In genomic region chr3:149131594-149131993, GRCh38 we compare ENCODE assay signal across 11 cellular contexts. TPM values are rescaled to one million over a fixed set of nuclear protein-coding genes. Genes with fewer than 3 reads are reported as not detected.
DNase-seq lines count a peak whose midpoint lies in the region; ATAC-seq, FAIRE-seq and TF ChIP-seq lines count a peak whose summit lies in the region.
"Had no signal": no experiment of that assay in that cellular context is flagged by ENCODE, and none has a peak within 500 bp of the region (broad histone marks: within the 10 kb centered on the region; RNA-seq: fewer than 3 reads in every experiment).

No MANE protein-coding gene starts in this region.

- peak overlapping the region; percentile 88 for H3K4me2 ChIP-seq in fibroblast of lung (ENCODE audit: extremely low read depth, insufficient read depth, low read length)
- peak overlapping the region; percentile 96 for H3K4me2 ChIP-seq in smooth muscle cell

- no peak for TF ChIP-seq POLR2A in Peyer's patch (IDR thresholded peaks at IDR 0.05)

- H3K36me3 ChIP-seq in Peyer's patch (no peaks in the 10 kb centered on the region), fibroblast of lung (ENCODE audit: control insufficient read depth, insufficient read depth, low read length) (no peaks in the 10 kb centered on the region), smooth muscle cell (ENCODE audit: low read depth) (no peaks in the 10 kb centered on the region)

- H3K4me3 ChIP-seq in Peyer's patch (peak overlapping the region in 2 of 4 donors; percentile 17 to 77), fibroblast of lung (replicated peaks in 1 of 4; ENCODE audit: control extremely low read depth in 1 of 4, insufficient read depth in 1 of 4, low read depth in 3 of 4, low read length in 4 of 4) (peak overlapping the region in 1 of 4 experiments; percentile 80), smooth muscle cell (no peak overlapping the region)
- H3K4me3 ChIP-seq: lung had no signal

- H3K27me3 ChIP-seq in Peyer's patch (no peaks in the 10 kb centered on the region), fibroblast of lung (ENCODE audit: control insufficient read depth, insufficient read depth, low read length) (no peaks in the 10 kb centered on the region), smooth muscle cell (ENCODE audit: low read depth) (no peaks in the 10 kb centered on the region)

- H4K20me1 ChIP-seq in fibroblast of lung (ENCODE audit: control insufficient read depth, extremely low read depth, insufficient read depth, low read length) (no peaks in the 10 kb centered on the region), smooth muscle cell (ENCODE audit: low read depth) (peaks cover 14% of the 10 kb centered on the region)

- no peak for DNase-seq in GM18507 (ENCODE audit: extremely low spot score, insufficient read length, low read depth)
- DNase-seq in Peyer's patch = no peak
- DNase-seq in fibroblast of lung (ENCODE audit: low read depth in 2 of 2) = no peak
- no peak for DNase-seq in smooth muscle cell (lab: John Stamatoyannopoulos, UW; ENCODE audit: unreplicated experiment)
- no peak for DNase-seq in inferior parietal cortex (ENCODE audit: extremely low spot score)
- DNase-seq in NCI-H82 (lab: John Stamatoyannopoulos, UW) = no peak
- no peak for DNase-seq in posterior vena cava (ENCODE audit: low spot score)
- DNase-seq: stimulated activated CD4-positive, alpha-beta T cell treated with anti-CD3 and anti-CD28 coated beads, Interleukin-4, amount 100 ng/mL, for 1 hour had no signal

- no peaks in the 10 kb centered on the region for H3F3A ChIP-seq in smooth muscle cell (ENCODE audit: low read depth)

- H3K27ac ChIP-seq in Peyer's patch (peak overlapping the region in 3 of 4 donors; percentile 18 to 64 (median 43)), fibroblast of lung (ENCODE audit: insufficient read depth, low read length) (no peak overlapping the region), smooth muscle cell (ENCODE audit: low read depth) (no peak overlapping the region)
- H3K27ac ChIP-seq: RWPE1 had no signal

- TF ChIP-seq CTCF in Peyer's patch (IDR thresholded peaks at IDR 0.05) (no peak), fibroblast of lung (conservative IDR thresholded peaks at IDR 0.05 in 1 of 2, IDR thresholded peaks at IDR 0.05 in 1 of 2; ENCODE audit: low read depth in 1 of 2, low read length in 2 of 2) (no peak), smooth muscle cell (IDR thresholded peaks at IDR 0.05; ENCODE audit: borderline replicate concordance, insufficient read depth, poor library complexity, severe bottlenecking) (no peak)

- no peak for ATAC-seq in HG02840 (IDR thresholded peaks at IDR 0.05; ENCODE audit: low FRiP score, unreplicated experiment)

- H3K9ac ChIP-seq in fibroblast of lung (ENCODE audit: insufficient read depth, low read length) (no peak overlapping the region), smooth muscle cell (ENCODE audit: low read depth) (no peak overlapping the region)

- no peaks in the 10 kb centered on the region for H3K9me3 ChIP-seq in Peyer's patch
- H3K9me3 ChIP-seq in fibroblast of lung (ENCODE audit: control insufficient read depth, insufficient read depth, low read depth, low read length) = no peaks in the 10 kb centered on the region
- no peaks in the 10 kb centered on the region for H3K9me3 ChIP-seq in smooth muscle cell (replicated peaks; ENCODE audit: low read depth)

- H3K79me2 ChIP-seq in fibroblast of lung (ENCODE audit: control insufficient read depth, insufficient read depth, low read length) (peaks cover 35% of the 10 kb centered on the region), smooth muscle cell (ENCODE audit: low read depth) (peaks cover 31% of the 10 kb centered on the region)

- H2AFZ ChIP-seq in fibroblast of lung (ENCODE audit: low read length) (no peak overlapping the region), smooth muscle cell (ENCODE audit: low read depth) (no peak overlapping the region)

- peaks cover 0 to 36% (median 5%) of the 10 kb centered on the region in 4 donors for H3K4me1 ChIP-seq in Peyer's patch
- no peaks in the 10 kb centered on the region for H3K4me1 ChIP-seq in fibroblast of lung (ENCODE audit: control insufficient read depth, extremely low read depth, insufficient read depth, low read length)
- H3K4me1 ChIP-seq in smooth muscle cell (ENCODE audit: low read depth) = peaks cover 10% of the 10 kb centered on the region

- 63% methylated on average over 4 of the region's 4 CpGs for WGBS in smooth muscle cell (ENCODE audit: low lambda C conversion rate)

- intact Hi-C loops in posterior vena cava (cut with DNase I) = no loop called here

- FAIRE-seq in GM18507 (lab: Jason Lieb, UNC) = peak; percentile 31

RNA-seq across cellular contexts. Expression of gene HPS3, which starts 2.2 kb away (rescaled TPM):
- 10 to 100 TPM; 28.2 to 40.4 (median 32.6) TPM for total RNA-seq in Peyer's patch
- total RNA-seq in fibroblast of lung = 27.0 and 33.4 TPM in 2 replicates
- 31.0 and 31.2 TPM in 2 replicates for polyA plus RNA-seq in fibroblast of lung
- polyA plus RNA-seq in fibroblast of lung (2012) = 15.6 and 18.5 TPM in 2 replicates
- 6.6 and 9.1 TPM in 2 replicates for polyA minus RNA-seq in fibroblast of lung (ENCODE audit: low replicate concordance)
- 25.4 and 26.0 TPM in 2 replicates for total RNA-seq in smooth muscle cell
- polyA plus RNA-seq in smooth muscle cell = 12.3 and 19.7 TPM in 2 replicates
- 10 to 100 TPM; 14.5 to 16.3 TPM for total RNA-seq in posterior vena cava

RNA-seq across cellular contexts. Expression of gene HLTF, which starts 45.3 kb away (rescaled TPM):
- total RNA-seq in Peyer's patch (10 to 100 TPM in 2 of 4 donors, 1 to 10 TPM in 2; 6.0 to 19.8 (median 12.4) TPM), fibroblast of lung (51.4 and 67.2 TPM in 2 replicates), smooth muscle cell (34.9 and 56.3 TPM in 2 replicates), posterior vena cava (10 to 100 TPM; 20.8 to 25.8 TPM)
- polyA plus RNA-seq in fibroblast of lung (17.1 and 22.1 TPM in 2 replicates), smooth muscle cell (23.2 and 24.2 TPM in 2 replicates)
- polyA plus RNA-seq in fibroblast of lung (2012) = 12.8 and 15.7 TPM in 2 replicates
- polyA minus RNA-seq in fibroblast of lung (ENCODE audit: low replicate concordance) = 0.86 and 1.7 TPM in 2 replicates

Comparison
In these comparisons a context has a peak if more than half of its experiments do, and no peak if none do; other contexts are left out.
1. H3K27ac ChIP-seq: peak in Peyer's patch (3 of 4); none in fibroblast of lung (single experiment) and smooth muscle cell (single experiment).